Comparison of ENCODE assay signal across 19 cellular contexts in the genomic region with DNA sequence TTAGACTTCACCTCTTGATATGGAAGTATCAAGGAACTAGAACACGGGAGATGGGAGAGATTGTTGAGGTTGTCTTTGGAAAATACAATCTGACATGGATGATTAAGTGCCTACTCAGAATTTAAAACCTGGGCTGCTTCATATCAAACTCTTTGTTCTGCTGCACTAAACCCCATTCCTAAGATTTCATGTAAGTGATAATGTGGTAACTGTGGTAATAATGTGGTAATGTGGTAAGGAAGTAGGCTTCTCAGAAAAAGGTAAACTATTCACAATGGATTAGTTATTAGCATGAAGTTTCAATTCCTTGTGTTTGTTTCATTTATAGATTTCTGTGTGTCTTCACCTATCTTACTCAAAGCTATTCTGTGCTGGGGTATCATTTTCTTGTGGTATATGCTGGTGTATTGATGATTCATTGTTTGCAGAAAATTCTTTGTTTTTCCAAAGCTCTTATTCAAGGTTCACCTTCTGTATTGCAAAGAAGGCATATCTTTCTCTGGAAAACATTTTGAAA.
DNase-seq lines count a peak whose midpoint lies in the region; ATAC-seq and FAIRE-seq lines count a peak whose summit lies in the region.
"Had no signal": no experiment of that assay in that cellular context is flagged by ENCODE, and none has a peak within 500 bp of the region (broad histone marks: within the 10 kb centered on the region; RNA-seq: fewer than 3 reads in every experiment).

No MANE protein-coding gene starts in this region.

- peak; percentile 15 for FAIRE-seq in GM18507 (lab: Jason Lieb, UNC)
- no peak for FAIRE-seq in urothelium cell line (lab: Jason Lieb, UNC)

- ATAC-seq in GM19452 (IDR thresholded peaks at IDR 0.05; ENCODE audit: unreplicated experiment) (peak; percentile 88), HG02852 (IDR thresholded peaks at IDR 0.05; ENCODE audit: unreplicated experiment) (peak; percentile 61), HG03520 (IDR thresholded peaks at IDR 0.05; ENCODE audit: unreplicated experiment) (peak; percentile 57), GM19023 (IDR thresholded peaks at IDR 0.05; ENCODE audit: unreplicated experiment) (no peak)
- ATAC-seq: activated CD4-positive, CD25-positive, alpha-beta regulatory T cell treated with anti-CD3 and anti-CD28 coated beads, Interleukin-2, amount 50 U/mL, for 24 hours; body of pancreas; CD8-positive, alpha-beta T cell; psoas muscle had no signal

- DNase-seq in GM18507 (ENCODE audit: extremely low spot score, insufficient read length, low read depth) (no peak), NCI-H1436 (lab: John Stamatoyannopoulos, UW) (no peak), urothelium cell line (ENCODE audit: low spot score) (no peak)
- no peak for DNase-seq in stimulated activated CD4-positive, alpha-beta T cell treated with anti-CD3 and anti-CD28 coated beads, Interleukin-12 subunit alpha, Interleukin-12 subunit beta, amount 100 ng/mL, for 4 hours
- DNase-seq: activated naive CD4-positive, alpha-beta T cell treated with anti-CD3 and anti-CD28 coated beads, Interleukin-2, amount 50 U/mL, for 16 hours; body of pancreas; CD8-positive, alpha-beta T cell; cortex of kidney; naive B cell; NCI-H1417 treated with DMSO at 0.1 percent for 48 hours; NCI-H345; psoas muscle; stomach; uterus had no signal
